19 cellular contexts compared by ENCODE assay signal in genomic region chr12:53173085-53173715, GRCh38. TPM values are rescaled to one million over a fixed set of nuclear protein-coding genes. Genes with fewer than 3 reads are reported as not detected.
DNase-seq lines count a peak whose midpoint lies in the region; ATAC-seq and TF ChIP-seq lines count a peak whose summit lies in the region.
"Had no signal": no experiment of that assay in that cellular context is flagged by ENCODE, and none has a peak within 500 bp of the region (broad histone marks: within the 10 kb centered on the region; RNA-seq: fewer than 3 reads in every experiment).

No MANE protein-coding gene starts in this region.

- H3K4me3 Mint-ChIP-seq in endodermal cell = no peak overlapping the region
- H3K4me3 Mint-ChIP-seq in nephron progenitor cell = no peak overlapping the region
- H3K4me3 Mint-ChIP-seq: activated naive CD4-positive, alpha-beta T cell treated with anti-CD3 and anti-CD28 coated beads, Interleukin-2, amount 10 ng/mL, durations not matched to agents 7 days and 5 days; brain; T-helper 2 cell treated with Interferon-gamma antibody and Interleukin-4, amounts not matched to agents 5 μg/mL and 100 μg/mL, for 36 hours had no signal

- TF ChIP-seq CTCF in endodermal cell (conservative IDR thresholded peaks at IDR 0.05) = no peak
- no peak for TF ChIP-seq CTCF in nephron progenitor cell (IDR thresholded peaks at IDR 0.05)

- H3K4me3 ChIP-seq in endodermal cell (ENCODE audit: low read length) = no peak overlapping the region
- H3K4me3 ChIP-seq: left lung, smooth muscle cell, tibial nerve had no signal

- no peak for ATAC-seq in HG02884 (IDR thresholded peaks at IDR 0.05; ENCODE audit: unreplicated experiment)
- ATAC-seq in GM21367 (IDR thresholded peaks at IDR 0.05; ENCODE audit: unreplicated experiment) = no peak
- ATAC-seq: left lung had no signal

- H3K9me3 Mint-ChIP-seq in endodermal cell (no peaks in the 10 kb centered on the region), nephron progenitor cell (no peaks in the 10 kb centered on the region)
- H3K9me3 Mint-ChIP-seq: activated naive CD4-positive, alpha-beta T cell treated with anti-CD3 and anti-CD28 coated beads, Interleukin-2, amount 10 ng/mL, durations not matched to agents 7 days and 5 days; brain; T-helper 2 cell treated with Interferon-gamma antibody and Interleukin-4, amounts not matched to agents 5 μg/mL and 100 μg/mL, for 36 hours had no signal

- peaks cover 27% of the 10 kb centered on the region for H3K4me1 Mint-ChIP-seq in endodermal cell
- peaks cover 60% of the 10 kb centered on the region for H3K4me1 Mint-ChIP-seq in nephron progenitor cell

- H3K36me3 ChIP-seq in endodermal cell (ENCODE audit: control insufficient read depth, insufficient read depth, low read length) = no peaks in the 10 kb centered on the region

- peaks cover 59% of the 10 kb centered on the region for H3K27me3 Mint-ChIP-seq in endodermal cell (ENCODE audit: insufficient read depth)
- H3K27me3 Mint-ChIP-seq in nephron progenitor cell (ENCODE audit: low read depth, poor library complexity) = peaks cover 7% of the 10 kb centered on the region
- H3K27me3 Mint-ChIP-seq: activated naive CD4-positive, alpha-beta T cell treated with anti-CD3 and anti-CD28 coated beads, Interleukin-2, amount 10 ng/mL, durations not matched to agents 7 days and 5 days; brain had no signal

- no peak overlapping the region for H3K9ac ChIP-seq in endodermal cell (ENCODE audit: extremely low read depth, low read length, poor library complexity, severe bottlenecking)
- H3K9ac ChIP-seq: KMS-11 had no signal

- no peak overlapping the region for H3K27ac Mint-ChIP-seq in endodermal cell
- peak overlapping the region; percentile 74 for H3K27ac Mint-ChIP-seq in nephron progenitor cell
- H3K27ac Mint-ChIP-seq: activated naive CD4-positive, alpha-beta T cell treated with anti-CD3 and anti-CD28 coated beads, Interleukin-2, amount 10 ng/mL, durations not matched to agents 7 days and 5 days; T-helper 2 cell treated with Interferon-gamma antibody and Interleukin-4, amounts not matched to agents 5 μg/mL and 100 μg/mL, for 36 hours had no signal

- no peak overlapping the region for H3K27ac ChIP-seq in endodermal cell (ENCODE audit: low read depth, low read length)
- H3K27ac ChIP-seq: KMS-11, left lung, tibial nerve had no signal

- H3K36me3 Mint-ChIP-seq in endodermal cell (ENCODE audit: low read depth) (peaks cover 9% of the 10 kb centered on the region), nephron progenitor cell (ENCODE audit: low read depth) (no peaks in the 10 kb centered on the region)
- H3K36me3 Mint-ChIP-seq: activated naive CD4-positive, alpha-beta T cell treated with anti-CD3 and anti-CD28 coated beads, Interleukin-2, amount 10 ng/mL, durations not matched to agents 7 days and 5 days had no signal

- no peaks in the 10 kb centered on the region for H3K27me3 ChIP-seq in endodermal cell (ENCODE audit: control insufficient read depth, insufficient read depth, low read length, poor library complexity, severe bottlenecking)
- H3K27me3 ChIP-seq: left lung, tibial nerve had no signal

- peaks cover 4% of the 10 kb centered on the region for H3K4me1 ChIP-seq in endodermal cell (ENCODE audit: control insufficient read depth, insufficient read depth, low read length)

- H3K9me3 ChIP-seq in endodermal cell (ENCODE audit: control insufficient read depth, low read length) = no peaks in the 10 kb centered on the region
- H3K9me3 ChIP-seq: left lung, tibial nerve had no signal

- 86 to 87% methylated on average over 8 to 10 of the region's 10 CpGs for WGBS in endodermal cell (ENCODE audit: insufficient coverage in 1 of 2, insufficient read length in 1 of 2), 2 experiments

- DNase-seq in ELF-1 (ENCODE audit: low read depth, low spot score) (peak; percentile 48), RPMI7951 (ENCODE audit: low read depth) (peak; percentile 58), endodermal cell (peak; percentile 53), nephron progenitor cell (no peak), NCI-H1092 (lab: John Stamatoyannopoulos, UW) (no peak), HT-29 (ENCODE audit: low spot score) (no peak)
- DNase-seq: activated CD4-positive, alpha-beta T cell treated with anti-CD3 and anti-CD28 coated beads for 1 hour; activated naive CD4-positive, alpha-beta T cell treated with anti-CD3 and anti-CD28 coated beads, Interleukin-2, amount 10 ng/mL, durations not matched to agents 7 days and 5 days; DMS153; effector CD4-positive, alpha-beta T cell; left lung; NCI-H1417 had no signal

RNA-seq across cellular contexts. Expression of gene ZNF740, which starts 7.3 kb away (rescaled TPM):
- total RNA-seq in RPMI7951 (2014; rRNA removed; shearing (Covaris generic)) = 6.6 and 8.6 TPM in 2 replicates
- total RNA-seq in endodermal cell = 10 to 100 TPM; 54.0 to 54.6 TPM
- 31.5 TPM for polyA plus RNA-seq in endodermal cell (2013, experiment 1 of 2)
- 26.9 TPM for polyA plus RNA-seq in endodermal cell (2013, experiment 2 of 2)
- total RNA-seq in HT-29 (2014; rRNA removed; shearing (Covaris generic)) = 8.1 and 8.8 TPM in 2 replicates

RNA-seq across cellular contexts. Expression of gene CSAD, which starts 7.5 kb away (rescaled TPM):
- 1.8 and 5.3 TPM in 2 replicates for total RNA-seq in RPMI7951 (2014; rRNA removed; shearing (Covaris generic))
- total RNA-seq in endodermal cell = 10 to 100 TPM; 24.9 to 38.2 TPM
- polyA plus RNA-seq in endodermal cell (2013, experiment 1 of 2) = 20.2 TPM
- polyA plus RNA-seq in endodermal cell (2013, experiment 2 of 2) = 23.9 TPM
- 14.7 and 16.3 TPM in 2 replicates for total RNA-seq in HT-29 (2014; rRNA removed; shearing (Covaris generic))

RNA-seq across cellular contexts. Expression of gene ITGB7, which starts 33.9 kb away (rescaled TPM):
- 0.96 and 1.1 TPM in 2 replicates for total RNA-seq in RPMI7951 (2014; rRNA removed; shearing (Covaris generic))
- 1 to 10 TPM; 1.4 TPM for total RNA-seq in endodermal cell
- polyA plus RNA-seq in endodermal cell (2013, experiment 1 of 2) = 0.18 TPM
- polyA plus RNA-seq in endodermal cell (2013, experiment 2 of 2) = 0.46 TPM
- 8.1 and 11.4 TPM in 2 replicates for total RNA-seq in HT-29 (2014; rRNA removed; shearing (Covaris generic))
- polyA plus RNA-seq: smooth muscle cell had no signal

RNA-seq across cellular contexts. Expression of gene RARG, which starts 58.8 kb away (rescaled TPM):
- 11.1 and 13.8 TPM in 2 replicates for total RNA-seq in RPMI7951 (2014; rRNA removed; shearing (Covaris generic))
- 10 to 100 TPM; 19.5 to 26.8 TPM for total RNA-seq in endodermal cell
- polyA plus RNA-seq in endodermal cell (2013, experiment 1 of 2) = 23.9 TPM
- 18.1 TPM for polyA plus RNA-seq in endodermal cell (2013, experiment 2 of 2)
- 89.7 and 92.5 TPM in 2 replicates for total RNA-seq in HT-29 (2014; rRNA removed; shearing (Covaris generic))

Comparison
In these comparisons a context has a peak if more than half of its experiments do, and no peak if none do; other contexts are left out.
1. DNase-seq: peak in ELF-1 (single experiment), RPMI7951 (single experiment) and endodermal cell (single experiment); none in nephron progenitor cell (single experiment), NCI-H1092 (single experiment) and HT-29 (single experiment).